1 cellular context compared by ENCODE assay signal in the genomic region with DNA sequence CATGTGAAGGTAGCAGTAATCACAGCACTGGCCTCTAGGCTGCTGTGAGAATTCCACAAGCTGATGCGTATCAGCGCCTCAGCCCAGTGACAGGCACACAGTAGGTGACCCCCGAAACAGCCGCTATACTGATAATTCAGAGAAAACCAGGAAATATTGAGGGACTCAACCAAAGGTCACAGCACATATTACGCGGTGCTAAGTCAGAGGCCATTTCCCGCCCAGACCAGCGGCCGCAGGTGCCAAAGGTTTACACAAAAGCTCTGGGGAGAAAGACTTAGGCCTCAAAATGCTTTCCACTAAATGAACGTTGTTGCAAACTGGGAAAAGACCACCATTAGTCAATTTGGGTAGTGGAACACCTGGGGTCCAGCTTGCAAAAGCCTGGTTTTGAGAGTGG.
A peak's percentile ranks its signal among the peaks of the same experiment; 100 is the strongest.
TF ChIP-seq lines count a peak whose summit lies in the region.

No MANE protein-coding gene starts in this region.

TF ChIP-seq in HEK293, 187 proteins besides CTCF, POLR2A, EP300 and RAD21:
- TF ChIP-seq, protein P1, sequence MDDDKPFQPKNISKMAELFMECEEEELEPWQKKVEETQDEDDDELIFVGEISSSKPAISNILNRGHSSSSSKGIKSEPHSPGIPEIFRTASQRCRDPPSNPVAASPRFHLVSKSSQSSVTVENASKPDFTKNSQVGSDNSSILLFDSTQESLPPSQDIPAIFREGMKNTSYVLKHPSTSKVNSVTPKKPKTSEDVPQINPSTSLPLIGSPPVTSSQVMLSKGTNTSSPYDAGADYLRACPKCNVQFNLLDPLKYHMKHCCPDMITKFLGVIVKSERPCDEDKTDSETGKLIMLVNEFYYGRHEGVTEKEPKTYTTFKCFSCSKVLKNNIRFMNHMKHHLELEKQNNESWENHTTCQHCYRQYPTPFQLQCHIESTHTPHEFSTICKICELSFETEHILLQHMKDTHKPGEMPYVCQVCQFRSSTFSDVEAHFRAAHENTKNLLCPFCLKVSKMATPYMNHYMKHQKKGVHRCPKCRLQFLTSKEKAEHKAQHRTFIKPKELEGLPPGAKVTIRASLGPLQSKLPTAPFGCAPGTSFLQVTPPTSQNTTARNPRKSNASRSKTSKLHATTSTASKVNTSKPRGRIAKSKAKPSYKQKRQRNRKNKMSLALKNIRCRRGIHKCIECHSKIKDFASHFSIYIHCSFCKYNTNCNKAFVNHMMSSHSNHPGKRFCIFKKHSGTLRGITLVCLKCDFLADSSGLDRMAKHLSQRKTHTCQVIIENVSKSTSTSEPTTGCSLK (tag by site-specific recombination; IDR thresholded peaks at IDR 0.05): no peak
- TF ChIP-seq ZNF175 (tag by site-specific recombination; IDR thresholded peaks at IDR 0.05) (no peak), FEZF1 (tag by site-specific recombination; IDR thresholded peaks at IDR 0.05) (0 out of 2 replicates have a peak, but pooled peaks have one; percentile 27), ZNF529 (tag by site-specific recombination; IDR thresholded peaks at IDR 0.05; ENCODE audit: insufficient replicate concordance) (no peak), TCF7L2 (IDR thresholded peaks at IDR 0.05; ENCODE audit: borderline replicate concordance, low read depth, low read length) (no peak)
- TF ChIP-seq, protein P2, sequence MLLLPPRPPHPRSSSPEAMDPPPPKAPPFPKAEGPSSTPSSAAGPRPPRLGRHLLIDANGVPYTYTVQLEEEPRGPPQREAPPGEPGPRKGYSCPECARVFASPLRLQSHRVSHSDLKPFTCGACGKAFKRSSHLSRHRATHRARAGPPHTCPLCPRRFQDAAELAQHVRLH (tag by site-specific recombination; IDR thresholded peaks at IDR 0.05): no peak
